In genomic region chr20:21835042-21835441, GRCh38 we compare ENCODE assay signal across 25 cellular contexts.
DNase-seq lines count a peak whose midpoint lies in the region; ATAC-seq and TF ChIP-seq lines count a peak whose summit lies in the region.
"Had no signal": no experiment of that assay in that cellular context is flagged by ENCODE, and none has a peak within 500 bp of the region (broad histone marks: within the 10 kb centered on the region; RNA-seq: fewer than 3 reads in every experiment).

No MANE protein-coding gene starts in this region.

- H3K4me3 Mint-ChIP-seq in WTC11 = no peak overlapping the region
- H3K4me3 Mint-ChIP-seq: B cell; CD14-positive monocyte; CD4-positive, alpha-beta memory T cell; CD4-positive, alpha-beta T cell; CD4-positive, CD25-positive, alpha-beta regulatory T cell; CD8-positive, alpha-beta memory T cell; CD8-positive, alpha-beta T cell had no signal

- H3K36me3 Mint-ChIP-seq in WTC11 = no peaks in the 10 kb centered on the region
- H3K36me3 Mint-ChIP-seq: CD14-positive monocyte; CD4-positive, alpha-beta memory T cell; CD4-positive, CD25-positive, alpha-beta regulatory T cell; CD8-positive, alpha-beta memory T cell; CD8-positive, alpha-beta T cell had no signal

- no peak for ATAC-seq in WTC11
- ATAC-seq in HG02852 (IDR thresholded peaks at IDR 0.05; ENCODE audit: unreplicated experiment) = no peak
- ATAC-seq: A549; CD8-positive, alpha-beta T cell had no signal

- no peak for TF ChIP-seq CTCF in WTC11 (IDR thresholded peaks at IDR 0.05)

- POLR2A ChIA-PET in WTC11 (lab: Charles Lee) = no interaction called here

- H3K9me3 Mint-ChIP-seq in WTC11 = no peaks in the 10 kb centered on the region
- H3K9me3 Mint-ChIP-seq: CD4-positive, alpha-beta T cell; CD8-positive, alpha-beta T cell had no signal

- CTCF ChIA-PET in WTC11 (lab: Charles Lee) = no interaction called here

- no peak for DNase-seq in WTC11 (ENCODE audit: low spot score)
- DNase-seq: 8988T; ACHN; AML-193; BE2C; C1 segment of cervical spinal cord; Caco-2; Calu3; CD4-positive, alpha-beta memory T cell; CD4-positive, alpha-beta T cell; CD4-positive, CD25-positive, alpha-beta regulatory T cell; CD8-positive, alpha-beta memory T cell; CD8-positive, alpha-beta T cell; COR-L47; DMS 273 treated with DMSO at 0.1 percent for 48 hours; DMS153; DMS53; DMS79; DMS79 treated with DMSO at 0.1 percent for 48 hours; DND-41; EL had no signal

- no peak overlapping the region for H3K27ac Mint-ChIP-seq in WTC11
- H3K27ac Mint-ChIP-seq: B cell; CD4-positive, alpha-beta memory T cell; CD4-positive, alpha-beta T cell; CD4-positive, CD25-positive, alpha-beta regulatory T cell; CD8-positive, alpha-beta T cell had no signal

- no peaks in the 10 kb centered on the region for H3K4me1 Mint-ChIP-seq in WTC11
- H3K4me1 Mint-ChIP-seq: B cell; CD14-positive monocyte; CD4-positive, alpha-beta memory T cell; CD4-positive, CD25-positive, alpha-beta regulatory T cell; CD8-positive, alpha-beta memory T cell had no signal

- H3K27me3 Mint-ChIP-seq in WTC11 (ENCODE audit: low read depth) = peaks cover 2% of the 10 kb centered on the region; the same call in 1 of the 2 replicates
- H3K27me3 Mint-ChIP-seq: B cell; CD4-positive, alpha-beta memory T cell; CD4-positive, alpha-beta T cell; CD4-positive, CD25-positive, alpha-beta regulatory T cell; CD8-positive, alpha-beta memory T cell had no signal

TF ChIP-seq in WTC11, 78 proteins besides CTCF, POLR2A, EP300 and RAD21:
- no peak for TF ChIP-seq FOXP4 (CRISPR knock-in tag; IDR thresholded peaks at IDR 0.05)
- peak; percentile 91 for TF ChIP-seq HMGA2 (CRISPR knock-in tag; IDR thresholded peaks at IDR 0.05)
